8 cellular contexts compared by ENCODE assay signal in the genomic region with DNA sequence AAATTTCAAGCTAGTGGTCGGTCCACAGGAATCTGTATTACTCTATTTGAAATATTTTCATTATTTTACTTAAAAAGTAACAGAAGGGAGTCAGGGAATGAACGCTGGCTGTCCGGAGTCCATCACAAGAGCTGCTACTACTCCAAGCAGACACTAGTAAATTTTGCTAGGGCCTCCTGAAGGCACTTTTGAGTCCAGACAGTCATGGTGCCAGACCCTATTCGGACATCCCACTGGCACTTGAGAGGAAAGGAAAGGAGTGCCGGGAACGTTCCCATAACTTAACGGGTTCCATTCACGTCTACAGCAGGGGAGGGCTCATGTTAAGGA. TPM values are rescaled to one million over a fixed set of nuclear protein-coding genes. Genes with fewer than 3 reads are reported as not detected.
A peak's percentile ranks its signal among the peaks of the same experiment; 100 is the strongest.
DNase-seq lines count a peak whose midpoint lies in the region; ATAC-seq and TF ChIP-seq lines count a peak whose summit lies in the region.

No MANE protein-coding gene starts in this region.

- H3K9me3 Mint-ChIP-seq in chondrocyte (ENCODE audit: low read depth) (no peaks in the 10 kb centered on the region), nephron (no peaks in the 10 kb centered on the region)

- H3K27me3 ChIP-seq in HL-60 (ENCODE audit: insufficient read depth, poor library complexity, severe bottlenecking), result no peaks in the 10 kb centered on the region

- no peak for TF ChIP-seq CTCF in HL-60 (IDR thresholded peaks at IDR 0.05; ENCODE audit: insufficient read depth, low read length)
- TF ChIP-seq CTCF in chondrocyte (IDR thresholded peaks at IDR 0.05), result no peak
- TF ChIP-seq CTCF in nephron (IDR thresholded peaks at IDR 0.05; ENCODE audit: unreplicated experiment in 3 of 3), result no peak

- H3K4me3 Mint-ChIP-seq in chondrocyte (ENCODE audit: unreplicated experiment) (peak overlapping the region; percentile 88), nephron (peak overlapping the region; percentile 92 to 98 (median 97))

- DNase-seq in HL-60 (ENCODE audit: low read depth in 1 of 2, low spot score in 1 of 2) (no peak), chondrocyte (ENCODE audit: low spot score) (no peak), GDM1 (lab: John Stamatoyannopoulos, UW) (no peak), NCI-H2107 (lab: John Stamatoyannopoulos, UW) (no peak), T1000 (lab: John Stamatoyannopoulos, UW) (no peak)

- H3K27ac Mint-ChIP-seq in chondrocyte (ENCODE audit: unreplicated experiment) (peak overlapping the region; percentile 98), nephron (peak overlapping the region; percentile 99)

- peak overlapping the region; percentile 81 for H3K27ac ChIP-seq in HL-60 (replicated peaks)

- H3K36me3 Mint-ChIP-seq in chondrocyte (ENCODE audit: low read depth), result no peaks in the 10 kb centered on the region
- H3K36me3 Mint-ChIP-seq in nephron (ENCODE audit: low read depth), result peaks cover 10% of the 10 kb centered on the region

- H3K27me3 Mint-ChIP-seq in chondrocyte (ENCODE audit: low read depth) (no peaks in the 10 kb centered on the region), nephron (ENCODE audit: low read depth) (no peaks in the 10 kb centered on the region)

- H3K4me3 ChIP-seq in HL-60 (replicated peaks; ENCODE audit: insufficient read depth, low read length), result peak overlapping the region; percentile 99

- ATAC-seq in GM19372 (IDR thresholded peaks at IDR 0.05; ENCODE audit: low read depth, unreplicated experiment), result peak; percentile 7
- ATAC-seq in HG03159 (IDR thresholded peaks at IDR 0.05; ENCODE audit: unreplicated experiment), result no peak

- peaks cover 31% of the 10 kb centered on the region for H3K4me1 Mint-ChIP-seq in chondrocyte (ENCODE audit: low read depth)
- H3K4me1 Mint-ChIP-seq in nephron, result peaks cover 17% of the 10 kb centered on the region

RNA-seq across cellular contexts. Expression of gene GMCL1, which starts 0.6 kb away (rescaled TPM):
- total RNA-seq in chondrocyte, result 13.6 to 20.7 TPM (median 13.6 TPM) in 3 replicates
